8 cellular contexts compared by ENCODE assay signal in the genomic region with DNA sequence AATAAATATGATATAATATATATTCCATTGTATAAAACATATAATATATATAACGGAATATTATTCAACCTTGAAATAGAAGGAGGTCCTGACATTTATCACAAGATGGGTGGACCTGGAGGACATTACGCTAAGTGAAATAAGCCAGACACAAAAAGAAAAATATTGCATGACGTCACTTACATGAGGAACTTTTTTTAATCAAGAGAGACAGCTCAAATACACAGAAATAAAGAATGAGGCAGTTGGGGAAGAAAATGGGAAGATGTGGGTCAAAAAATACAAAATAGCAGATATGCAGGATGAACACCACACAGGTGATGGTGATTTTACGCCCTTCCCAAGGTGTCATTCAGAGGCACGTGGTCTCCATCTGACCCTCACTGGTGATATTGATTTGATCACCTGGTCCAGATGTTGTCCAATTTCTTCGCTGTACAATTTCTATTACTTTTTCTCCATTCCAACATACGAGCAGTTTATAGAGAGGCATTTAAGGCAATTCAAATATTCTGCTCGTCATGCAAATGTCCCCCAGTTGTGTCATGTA. TPM values are rescaled to one million over a fixed set of nuclear protein-coding genes. Genes with fewer than 3 reads are reported as not detected.
A peak's percentile ranks its signal among the peaks of the same experiment; 100 is the strongest.
DNase-seq lines count a peak whose midpoint lies in the region; ATAC-seq, FAIRE-seq and TF ChIP-seq lines count a peak whose summit lies in the region.

No MANE protein-coding gene starts in this region.

- peaks cover 0 to 9% (median 4%) of the 10 kb centered on the region in 12 donors for H3K9me3 ChIP-seq in heart left ventricle
- no peaks in the 10 kb centered on the region for H3K9me3 ChIP-seq in skeletal muscle tissue (ENCODE audit: control insufficient read depth in 3 of 3, low read length in 3 of 3)

- ATAC-seq in HG02571 (IDR thresholded peaks at IDR 0.05; ENCODE audit: unreplicated experiment) (peak; percentile 12), heart left ventricle (peak in 2 of 4 donors; percentile 5 to 22), HG02763 (IDR thresholded peaks at IDR 0.05; ENCODE audit: unreplicated experiment) (no peak)

- H3K4me3 ChIP-seq in WI38 (ENCODE audit: low read depth, low read length) (peak overlapping the region; percentile 99), heart left ventricle (peak overlapping the region; percentile 62 to 96 (median 80)), skeletal muscle tissue (ENCODE audit: low read length in 3 of 3) (peak overlapping the region; percentile 94 to 98 (median 97))

- H3K27ac ChIP-seq in heart left ventricle (peak overlapping the region in 10 of 12 donors; percentile 69 to 94 (median 84)), skeletal muscle tissue (ENCODE audit: low read depth, low read length) (no peak overlapping the region)

- TF ChIP-seq POLR2A in heart left ventricle (IDR thresholded peaks at IDR 0.05): no peak

- intact Hi-C loops in heart left ventricle (cut with DNase I): loop anchor here in 6 of 10 donors (5.0 to 10.0 kb wide), 5 partner anchors 165 to 658 kb away; a partner anchor contains a TSS

- H3K36me3 ChIP-seq in heart left ventricle (peaks cover 0 to 3% (median 0%) of the 10 kb centered on the region in 9 donors), skeletal muscle tissue (ENCODE audit: control insufficient read depth in 3 of 3, insufficient read depth in 3 of 3, low read length in 3 of 3) (peaks cover 0 to 4% (median 0%) of the 10 kb centered on the region in 3 donors)

- peak; percentile 16 for FAIRE-seq in D721Med (lab: Jason Lieb, UNC)

- DNase-seq in D721Med (ENCODE audit: insufficient read length, low spot score): no peak
- no peak for DNase-seq in heart left ventricle
- DNase-seq in NCI-H2081 (lab: John Stamatoyannopoulos, UW): no peak
- DNase-seq in EL: no peak

- TF ChIP-seq CTCF in D721Med (IDR thresholded peaks at IDR 0.05; ENCODE audit: insufficient read depth, missing control alignments) (no peak), WI38 (IDR thresholded peaks at IDR 0.05; ENCODE audit: low read depth, low read length) (no peak), heart left ventricle (IDR thresholded peaks at IDR 0.05) (no peak)

- H3K9ac ChIP-seq in skeletal muscle tissue (ENCODE audit: low read depth in 1 of 3, low read length in 3 of 3): peak overlapping the region; percentile 94 to 99 (median 98)

- WGBS in heart left ventricle, 4 donors: 25 to 29% (median 29%) methylated on average over 8 of the region's 8 CpGs

- H3K4me1 ChIP-seq in heart left ventricle (peaks cover 0 to 27% (median 15%) of the 10 kb centered on the region in 12 donors), skeletal muscle tissue (ENCODE audit: control insufficient read depth in 3 of 3, insufficient read depth in 3 of 3, low read length in 3 of 3) (peaks cover 4 to 20% (median 4%) of the 10 kb centered on the region in 3 donors)

- H3K27me3 ChIP-seq in heart left ventricle: peaks cover 0 to 3% (median 0%) of the 10 kb centered on the region in 9 donors
- H3K27me3 ChIP-seq in skeletal muscle tissue (ENCODE audit: control insufficient read depth in 3 of 3, insufficient read depth in 3 of 3, low read length in 3 of 3): no peaks in the 10 kb centered on the region

RNA-seq across cellular contexts. Expression of a gene that starts 0.5 kb away (rescaled TPM):
- total RNA-seq in heart left ventricle (10 to 100 TPM in 7 of 9 donors, 1 to 10 TPM in 2; 8.4 to 21.6 (median 13.5) TPM), skeletal muscle tissue (11.5 TPM)
- polyA plus RNA-seq in heart left ventricle: 10 to 100 TPM; 10.7 to 16.8 TPM

RNA-seq across cellular contexts. Expression of a gene that starts 12.9 kb away (rescaled TPM):
- total RNA-seq in heart left ventricle: not detected
- not detected for polyA plus RNA-seq in heart left ventricle
- not detected for total RNA-seq in skeletal muscle tissue

RNA-seq across cellular contexts. Expression of a gene that starts 24.1 kb away (rescaled TPM):
- not detected for total RNA-seq in heart left ventricle
- polyA plus RNA-seq in heart left ventricle: not detected
- total RNA-seq in skeletal muscle tissue: not detected

RNA-seq across cellular contexts. Expression of a gene that starts 32.4 kb away (rescaled TPM):
- not detected for total RNA-seq in heart left ventricle
- not detected for polyA plus RNA-seq in heart left ventricle
- total RNA-seq in skeletal muscle tissue: not detected

RNA-seq across cellular contexts. Expression of a gene that starts 39.1 kb away (rescaled TPM):
- not detected for total RNA-seq in heart left ventricle
- polyA plus RNA-seq in heart left ventricle: not detected
- not detected for total RNA-seq in skeletal muscle tissue
